Comparison of ENCODE assay signal across 8 cellular contexts in the genomic region with DNA sequence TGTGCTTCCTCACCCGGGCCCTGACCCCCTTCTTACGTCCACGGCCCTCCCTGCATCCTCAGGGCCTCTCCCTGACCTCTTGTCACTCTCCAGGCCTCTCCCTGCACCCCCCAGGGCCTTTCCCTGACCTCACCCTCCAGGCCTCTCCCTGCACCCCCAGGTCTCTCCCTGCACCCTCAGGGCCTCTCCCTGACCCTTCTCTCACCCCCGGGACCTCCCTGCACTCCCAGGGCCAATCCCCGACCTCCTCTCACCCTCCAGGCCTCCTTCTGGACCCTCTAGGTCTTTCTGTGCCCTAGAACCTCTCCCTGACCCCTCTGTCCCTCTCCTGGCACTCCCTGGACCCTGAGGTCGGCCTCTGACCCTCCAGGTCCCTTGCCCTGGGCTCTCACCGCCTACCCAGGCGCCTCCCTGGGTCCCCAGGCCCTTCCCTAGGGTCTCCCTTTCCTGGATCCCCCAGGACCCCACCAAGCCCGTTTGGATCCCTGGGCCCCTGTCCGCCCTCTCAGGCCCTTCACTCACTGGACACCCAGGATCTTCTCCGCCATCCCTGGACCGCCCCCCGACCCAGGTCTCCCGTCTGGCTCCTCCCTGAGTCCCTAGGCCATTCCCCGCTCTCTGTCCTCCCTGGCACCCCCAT. TPM values are rescaled to one million over a fixed set of nuclear protein-coding genes. Genes with fewer than 3 reads are reported as not detected.
DNase-seq lines count a peak whose midpoint lies in the region; ATAC-seq and TF ChIP-seq lines count a peak whose summit lies in the region.

No MANE protein-coding gene starts in this region.

- DNase-seq in left ventricle myocardium inferior (no peak), left ventricle myocardium superior (no peak), adipocyte (ENCODE audit: low read depth) (no peak), left colon (peak; percentile 57 to 61), testis (no peak), NCI-H2107 (lab: John Stamatoyannopoulos, UW) (no peak), mesenteric fat pad (ENCODE audit: low spot score) (no peak), GDM1 (lab: John Stamatoyannopoulos, UW) (no peak)

- no peak for TF ChIP-seq CTCF in left ventricle myocardium inferior (IDR thresholded peaks at IDR 0.05; ENCODE audit: borderline replicate concordance)
- TF ChIP-seq CTCF in testis (IDR thresholded peaks at IDR 0.05), result no peak

- peak overlapping the region; percentile 94 for H3K9ac ChIP-seq in adipocyte (ENCODE audit: low read length)

- H3K4me3 ChIP-seq in left ventricle myocardium inferior (peak overlapping the region; percentile 75), adipocyte (ENCODE audit: low read length) (peak overlapping the region; percentile 92), testis (peak overlapping the region; percentile 73 to 75)

- H3K9me3 ChIP-seq in left ventricle myocardium inferior (replicated peaks), result no peaks in the 10 kb centered on the region
- no peaks in the 10 kb centered on the region for H3K9me3 ChIP-seq in adipocyte (ENCODE audit: control insufficient read depth, low read length)
- no peaks in the 10 kb centered on the region for H3K9me3 ChIP-seq in testis

- WGBS in testis, 2 donors, result 2 to 4% methylated on average over 15 of the region's 15 CpGs

- intact Hi-C loops in left ventricle myocardium inferior (cut with micrococcal nuclease), result no loop called here
- intact Hi-C loops in left ventricle myocardium superior (cut with micrococcal nuclease), result no loop called here
- intact Hi-C loops in left colon (cut with DNase I, micrococcal nuclease), result no loop called here
- intact Hi-C loops in testis (cut with DNase I; ENCODE audit: low total_unique reads), result loop anchor here (5.0 kb wide), 1 partner anchor 42 kb away; the partner anchor contains the start of gene TMEM238

- no peak for ATAC-seq in left ventricle myocardium superior
- peak; percentile 12 for ATAC-seq in left colon

- H3K4me1 ChIP-seq in left ventricle myocardium inferior (peaks cover 28% of the 10 kb centered on the region), adipocyte (ENCODE audit: control insufficient read depth, insufficient read depth, low read length) (peaks cover 19% of the 10 kb centered on the region), testis (peaks cover 20% of the 10 kb centered on the region)

- TF ChIP-seq POLR2A in testis (IDR thresholded peaks at IDR 0.05), result no peak

- H3K36me3 ChIP-seq in left ventricle myocardium inferior (peaks cover 23% of the 10 kb centered on the region), adipocyte (ENCODE audit: control insufficient read depth, insufficient read depth, low read length, severe bottlenecking) (peaks cover 13% of the 10 kb centered on the region), testis (ENCODE audit: low read depth, missing control alignments) (no peaks in the 10 kb centered on the region)

- H3K27ac ChIP-seq in left ventricle myocardium inferior (replicated peaks), result peak overlapping the region; percentile 85
- peak overlapping the region; percentile 90 for H3K27ac ChIP-seq in testis

- H3K27me3 ChIP-seq in left ventricle myocardium inferior (ENCODE audit: low read depth) (peaks cover 4% of the 10 kb centered on the region), adipocyte (replicated peaks; ENCODE audit: control insufficient read depth, insufficient read depth, low read length) (peaks cover 9% of the 10 kb centered on the region), testis (no peaks in the 10 kb centered on the region)

RNA-seq across cellular contexts. Expression of gene KMT5C, which starts 0.6 kb away (rescaled TPM):
- total RNA-seq in left ventricle myocardium inferior (5.1 TPM), left ventricle myocardium superior (7.2 TPM), left colon (10 to 100 TPM; 19.0 to 20.7 TPM), testis (10 to 100 TPM; 48.8 to 62.9 TPM), mesenteric fat pad (6.8 TPM)
- 14.6 TPM for polyA plus RNA-seq in testis (ENCODE audit: insufficient read depth, low read depth, low replicate concordance)

RNA-seq across cellular contexts. Expression of gene COX6B2, which starts 14.3 kb away (rescaled TPM):
- total RNA-seq in left ventricle myocardium inferior (not detected), left ventricle myocardium superior (not detected), left colon (10 to 100 TPM; 23.0 to 27.6 TPM), testis (10 to 100 TPM; 27.9 to 47.5 TPM), mesenteric fat pad (not detected)
- polyA plus RNA-seq in testis (ENCODE audit: insufficient read depth, low read depth, low replicate concordance), result 171 TPM

RNA-seq across cellular contexts. Expression of gene TMEM150B, which starts 15.1 kb away (rescaled TPM):
- total RNA-seq in left ventricle myocardium inferior (2.0 TPM), left ventricle myocardium superior (1.2 TPM), left colon (10 to 100 TPM; 50.2 to 54.6 TPM), testis (1 to 10 TPM in 1 of 2 donors, not detected in 1; 2.2 TPM), mesenteric fat pad (7.1 TPM)
- 0.98 TPM for polyA plus RNA-seq in testis (ENCODE audit: insufficient read depth, low read depth, low replicate concordance)

RNA-seq across cellular contexts. Expression of gene GARIN5B, which starts 22.8 kb away (rescaled TPM):
- total RNA-seq in left ventricle myocardium inferior, result not detected
- total RNA-seq in left ventricle myocardium superior, result not detected
- total RNA-seq in left colon, result not detected
- 10 to 100 TPM; 11.3 to 28.2 TPM for total RNA-seq in testis
- polyA plus RNA-seq in testis (ENCODE audit: insufficient read depth, low read depth, low replicate concordance), result 49.6 TPM
- not detected for total RNA-seq in mesenteric fat pad

RNA-seq across cellular contexts. Expression of gene IL11, which starts 30.0 kb away (rescaled TPM):
- total RNA-seq in left ventricle myocardium inferior (not detected), left ventricle myocardium superior (not detected), left colon (under 1 TPM; 0.31 to 0.46 TPM), testis (1 to 10 TPM; 2.0 to 2.1 TPM), mesenteric fat pad (not detected)
- polyA plus RNA-seq in testis (ENCODE audit: insufficient read depth, low read depth, low replicate concordance), result 1.2 TPM

Comparison
In these comparisons a context has a peak if more than half of its experiments do, and no peak if none do; other contexts are left out.
1. DNase-seq: peak in left colon (2 of 2); none in left ventricle myocardium inferior (single experiment), left ventricle myocardium superior (single experiment), adipocyte (single experiment), testis (single experiment), NCI-H2107 (single experiment), mesenteric fat pad (single experiment) and GDM1 (single experiment).
2. RNA of gene COX6B2, which starts 14.3 kb away (total RNA-seq): 27.9 to 47.5 TPM in testis and 23.0 to 27.6 TPM in left colon; not detected in mesenteric fat pad (single experiment), not detected in left ventricle myocardium inferior (single experiment) and not detected in left ventricle myocardium superior (single experiment); every median in the first group is over 10 times any median in the second.
3. Peak in every context shown above with its lines, with median percentiles within 50 percentile points of each other: H3K4me3 ChIP-seq.